15 cellular contexts compared by ENCODE assay signal in genomic region chr17:2844386-2844785, GRCh38. TPM values are rescaled to one million over a fixed set of nuclear protein-coding genes. Genes with fewer than 3 reads are reported as not detected.
DNase-seq lines count a peak whose midpoint lies in the region; ATAC-seq, FAIRE-seq and TF ChIP-seq lines count a peak whose summit lies in the region.
"Had no signal": no experiment of that assay in that cellular context is flagged by ENCODE, and none has a peak within 500 bp of the region (broad histone marks: within the 10 kb centered on the region; RNA-seq: fewer than 3 reads in every experiment).

No MANE protein-coding gene starts in this region.

- no peak for TF ChIP-seq RAD21 in H1 (IDR thresholded peaks at IDR 0.05 in 1 of 2, conservative IDR thresholded peaks at IDR 0.05 in 1 of 2; ENCODE audit: low read depth in 2 of 2, low read length in 2 of 2)

- peaks cover 0 to 1% of the 10 kb centered on the region in 2 experiments for H4K20me1 ChIP-seq in H1 (replicated peaks in 1 of 2; ENCODE audit: control insufficient read depth in 1 of 2, insufficient read depth in 2 of 2, low read length in 2 of 2)

- H3K4me3 ChIP-seq in H1 (ENCODE audit: extremely low read depth in 1 of 4, insufficient read depth in 2 of 4, low read depth in 3 of 4, low read length in 4 of 4) = no peak overlapping the region
- H3K4me3 ChIP-seq: right atrium auricular region had no signal

- H3K18ac ChIP-seq in H1 (ENCODE audit: extremely low read depth, low read length) = no peak overlapping the region

- no peak overlapping the region for H2BK5ac ChIP-seq in H1 (ENCODE audit: low read depth, low read length)

- no peak overlapping the region for H3K27ac ChIP-seq in H1 (ENCODE audit: low read depth, low read length)
- H3K27ac ChIP-seq: right atrium auricular region had no signal

- no peak overlapping the region for H4K91ac ChIP-seq in H1 (replicated peaks; ENCODE audit: insufficient read length, low read length)

- H2BK15ac ChIP-seq in H1 (ENCODE audit: low read length) = no peak overlapping the region

- no peak for FAIRE-seq in H1 (lab: Jason Lieb, UNC)
- FAIRE-seq: endothelial cell of umbilical vein had no signal

- no peaks in the 10 kb centered on the region for H3K9me3 ChIP-seq in H1 (ENCODE audit: insufficient read depth in 2 of 2, low read depth in 1 of 2, low read length in 1 of 2)
- H3K9me3 ChIP-seq: right atrium auricular region had no signal

- no peak overlapping the region for H3K14ac ChIP-seq in H1 (ENCODE audit: insufficient read length)

- no peaks in the 10 kb centered on the region for H3K27me3 ChIP-seq in H1 (replicated peaks in 1 of 4; ENCODE audit: control insufficient read depth in 3 of 4, extremely low read depth in 1 of 4, insufficient read depth in 3 of 4, low read length in 3 of 4)
- H3K27me3 ChIP-seq: right atrium auricular region had no signal

- H2BK120ac ChIP-seq in H1 (replicated peaks; ENCODE audit: low read depth, low read length) = no peak overlapping the region

- no peak overlapping the region for H3K9ac ChIP-seq in H1 (replicated peaks in 1 of 4; ENCODE audit: extremely low read depth in 1 of 4, low read depth in 3 of 4, low read length in 3 of 4)

- H4K8ac ChIP-seq in H1 (ENCODE audit: extremely low read depth, insufficient read depth, low read length) = no peak overlapping the region

- no peak overlapping the region for H3K56ac ChIP-seq in H1 (replicated peaks; ENCODE audit: insufficient read length, low read depth, low read length)

- no peak for TF ChIP-seq EP300 in H1 (IDR thresholded peaks at IDR 0.05; ENCODE audit: borderline replicate concordance in 1 of 2, low read depth in 2 of 2, low read length in 2 of 2)

- H2BK12ac ChIP-seq in H1 (ENCODE audit: low read depth, low read length) = no peak overlapping the region; the same call in 1 of the 2 replicates

- H3K23me2 ChIP-seq in H1 (ENCODE audit: low read depth, low read length) = no peaks in the 10 kb centered on the region

- no peaks in the 10 kb centered on the region for H3K36me3 ChIP-seq in H1 (ENCODE audit: control insufficient read depth in 2 of 4, insufficient read depth in 4 of 4, low read length in 3 of 4)
- H3K36me3 ChIP-seq: right atrium auricular region had no signal

- H3K23ac ChIP-seq in H1 (ENCODE audit: insufficient read length) = no peak overlapping the region

- H3K4me1 ChIP-seq in H1 (replicated peaks in 1 of 4; ENCODE audit: control insufficient read depth in 3 of 4, insufficient read depth in 4 of 4, low read length in 3 of 4) = peaks cover 5 to 15% (median 6%) of the 10 kb centered on the region in 4 experiments; a peak in 5 of 7 replicates
- H3K4me1 ChIP-seq: right atrium auricular region had no signal

- POLR2A ChIA-PET in H1 (lab: Charles Lee; ENCODE audit: partially characterized antibody) = interaction anchor here (0.6 to 1.0 kb wide), 2 partner anchors 9 to 27 kb away, joined by 3 to 4 read pairs; no protein-coding TSS in a partner anchor

- H4K5ac ChIP-seq in H1 (ENCODE audit: insufficient read length, low read depth, low read length) = no peak overlapping the region

- no peak overlapping the region for H3K4ac ChIP-seq in H1 (replicated peaks; ENCODE audit: insufficient read length, low read depth, low read length)

- peak overlapping the region; percentile 29 to 33; a peak in 2 of 4 replicates for H3K4me2 ChIP-seq in H1 (ENCODE audit: insufficient read depth in 1 of 2, low read depth in 2 of 2, low read length in 2 of 2)

- no peak for TF ChIP-seq CTCF in H1 (IDR thresholded peaks at IDR 0.05; ENCODE audit: control extremely low read depth in 1 of 3, insufficient read depth in 1 of 3, low read depth in 1 of 3, low read length in 3 of 3)
- no peak for TF ChIP-seq CTCF in nephron progenitor cell (IDR thresholded peaks at IDR 0.05)

- H2BK20ac ChIP-seq in H1 (ENCODE audit: low read length) = no peak overlapping the region

- CTCF ChIA-PET in H1 (lab: Charles Lee; ENCODE audit: partially characterized antibody) = interaction anchor here (0.7 to 13.3 kb wide), 7 partner anchors 8 to 168 kb away, joined by 3 to 233 read pairs (median 11); no protein-coding TSS in a partner anchor

- H3K9me3 Mint-ChIP-seq in nephron progenitor cell = no peaks in the 10 kb centered on the region
- no peaks in the 10 kb centered on the region for H3K9me3 Mint-ChIP-seq in activated naive CD8-positive, alpha-beta T cell treated with anti-CD3 and anti-CD28 coated beads, Interleukin-2, amount 50 U/mL, for 24 hours

- H2AFZ ChIP-seq in H1 (ENCODE audit: low read length) = no peak overlapping the region

- 41% methylated on average over 6 of the region's 6 CpGs; no CpG with 5 or more reads in 1 of the 2 experiments for WGBS in H1 (ENCODE audit: extremely low coverage in 1 of 2, insufficient coverage in 1 of 2, insufficient read length in 1 of 2, insufficient replicate concordance in 2 of 2, low coverage in 1 of 2, low lambda C conversion rate in 2 of 2, missing lambda C conversion rate in 1 of 2), 2 experiments

- H3K36me3 Mint-ChIP-seq in nephron progenitor cell (ENCODE audit: low read depth) = no peaks in the 10 kb centered on the region
- no peaks in the 10 kb centered on the region for H3K36me3 Mint-ChIP-seq in activated naive CD8-positive, alpha-beta T cell treated with anti-CD3 and anti-CD28 coated beads, Interleukin-2, amount 50 U/mL, for 24 hours (ENCODE audit: low read depth)

- no peak for TF ChIP-seq POLR2A in H1 (IDR thresholded peaks at IDR 0.05; ENCODE audit: control extremely low read depth in 1 of 2, low read depth in 2 of 2, low read length in 2 of 2)

- peak overlapping the region; percentile 63 for H3K4me3 Mint-ChIP-seq in nephron progenitor cell
- H3K4me3 Mint-ChIP-seq in activated naive CD8-positive, alpha-beta T cell treated with anti-CD3 and anti-CD28 coated beads, Interleukin-2, amount 50 U/mL, for 24 hours = no peak overlapping the region

- peak overlapping the region; percentile 83 for H3K27ac Mint-ChIP-seq in nephron progenitor cell
- no peak overlapping the region for H3K27ac Mint-ChIP-seq in activated naive CD8-positive, alpha-beta T cell treated with anti-CD3 and anti-CD28 coated beads, Interleukin-2, amount 50 U/mL, for 24 hours

- H3K79me1 ChIP-seq in H1 (ENCODE audit: low read depth, low read length) = no peaks in the 10 kb centered on the region

- ATAC-seq in GM18519 (IDR thresholded peaks at IDR 0.05; ENCODE audit: low FRiP score, unreplicated experiment) = no peak
- no peak for ATAC-seq in activated naive CD8-positive, alpha-beta T cell treated with anti-CD3 and anti-CD28 coated beads, Interleukin-2, amount 50 U/mL, for 24 hours
- ATAC-seq: Panc1; stimulated activated naive CD8-positive, alpha-beta T cell treated with anti-CD3 and anti-CD28 coated beads, Interleukin-15, Interleukin-2, amounts not matched to agents 100 U/mL and 50 U/mL, for 24 hours had no signal

- DNase-seq in NCI-H748 (lab: John Stamatoyannopoulos, UW; ENCODE audit: unreplicated experiment) (peak; percentile 54), NCI-H748 treated with DMSO at 0.1 percent for 48 hours (lab: John Stamatoyannopoulos, UW) (no peak), LoVo (ENCODE audit: low spot score) (peak; percentile 63), H1 (ENCODE audit: low read depth in 1 of 2, low spot score in 2 of 2) (no peak), nephron progenitor cell (no peak), T1000 (lab: John Stamatoyannopoulos, UW) (no peak)
- DNase-seq in activated naive CD8-positive, alpha-beta T cell treated with anti-CD3 and anti-CD28 coated beads, Interleukin-2, amount 50 U/mL, for 24 hours = no peak
- DNase-seq: activated CD4-positive, alpha-beta T cell treated with anti-CD3 and anti-CD28 coated beads, Interleukin-2, amount 50 U/mL, for 4 hours; NCI-H1694 treated with DMSO at 0.1 percent for 48 hours; stimulated activated naive CD8-positive, alpha-beta T cell treated with anti-CD3 and anti-CD28 coated beads, Interleukin-15, Interleukin-2, amounts not matched to agents 100 U/mL and 50 U/mL, for 24 hours; T-helper 2 cell had no signal

- H2AK5ac ChIP-seq in H1 (ENCODE audit: low read depth, low read length) = no peak overlapping the region

- H3K79me2 ChIP-seq in H1 (ENCODE audit: control insufficient read depth in 1 of 2, insufficient read depth in 2 of 2, low read length in 2 of 2) = no peaks in the 10 kb centered on the region

- H3K4me1 Mint-ChIP-seq in nephron progenitor cell = peaks cover 45% of the 10 kb centered on the region
- H3K4me1 Mint-ChIP-seq in activated naive CD8-positive, alpha-beta T cell treated with anti-CD3 and anti-CD28 coated beads, Interleukin-2, amount 50 U/mL, for 24 hours = peaks cover 12% of the 10 kb centered on the region

- H3K27me3 Mint-ChIP-seq in nephron progenitor cell (ENCODE audit: low read depth, poor library complexity) = peaks cover 27% of the 10 kb centered on the region
- H3K27me3 Mint-ChIP-seq in activated naive CD8-positive, alpha-beta T cell treated with anti-CD3 and anti-CD28 coated beads, Interleukin-2, amount 50 U/mL, for 24 hours = peaks cover 11% of the 10 kb centered on the region

TF ChIP-seq in H1, 55 proteins besides CTCF, POLR2A, EP300 and RAD21 (continues in another document):
- no peak for TF ChIP-seq E2F6 (IDR thresholded peaks at IDR 0.05)
- no peak for TF ChIP-seq CBX5 (IDR thresholded peaks at IDR 0.05; ENCODE audit: low read depth, low read length)
- TF ChIP-seq SUZ12 (IDR thresholded peaks at IDR 0.05; ENCODE audit: low read length) = no peak
- TF ChIP-seq CTBP2 (IDR thresholded peaks at IDR 0.05; ENCODE audit: borderline replicate concordance, insufficient read depth, insufficient read length, low read length) = no peak
- TF ChIP-seq KDM1A (IDR thresholded peaks at IDR 0.05; ENCODE audit: borderline replicate concordance, low read length) = no peak

RNA-seq across cellular contexts. Expression of gene RAP1GAP2, which starts 48.1 kb away (rescaled TPM):
- 63.4 and 63.8 TPM in 2 replicates for total RNA-seq in H1 (2021; fragmentation: NEBNext Ultra II Directional; extraction: Animal tissue kit (Norgen Biotek cat#: 25700))
- 24.0 and 28.9 TPM in 2 replicates for polyA plus RNA-seq in H1 (2011; rRNA removed)
- polyA plus RNA-seq in H1 (2011; cell fraction: cytosol; rRNA removed) = 25.1 TPM
- polyA plus RNA-seq in H1 (2011; cell fraction: nucleus; rRNA removed) = 165 TPM
- 26.1 to 39.5 TPM (median 30.8 TPM) in 4 replicates for polyA plus RNA-seq in H1 (2012, experiment 1 of 2)
- 16.1 TPM for polyA plus RNA-seq in H1 (2012, experiment 2 of 2)
- 22.5 TPM for polyA plus RNA-seq in H1 (2013, experiment 1 of 2)
- polyA plus RNA-seq in H1 (2013, experiment 2 of 2) = 22.8 TPM
- 27.1 and 37.8 TPM in 2 replicates for polyA minus RNA-seq in H1 (2011; rRNA and poly(A)+ RNA removed)
- 18.9 TPM for polyA minus RNA-seq in H1 (2011; cell fraction: cytosol; rRNA and poly(A)+ RNA removed)
- polyA minus RNA-seq in H1 (2011; cell fraction: nucleus; rRNA and poly(A)+ RNA removed) = 28.5 TPM

Comparison
In these comparisons a context has a peak if more than half of its experiments do, and no peak if none do; other contexts are left out.
1. DNase-seq: peak in NCI-H748 (single experiment) and LoVo (single experiment); none in NCI-H748 treated with DMSO at 0.1 percent for 48 hours (single experiment), H1 (0 of 2), nephron progenitor cell (single experiment), T1000 (single experiment) and activated naive CD8-positive, alpha-beta T cell treated with anti-CD3 and anti-CD28 coated beads, Interleukin-2, amount 50 U/mL, for 24 hours (single experiment).